In the genomic region with DNA sequence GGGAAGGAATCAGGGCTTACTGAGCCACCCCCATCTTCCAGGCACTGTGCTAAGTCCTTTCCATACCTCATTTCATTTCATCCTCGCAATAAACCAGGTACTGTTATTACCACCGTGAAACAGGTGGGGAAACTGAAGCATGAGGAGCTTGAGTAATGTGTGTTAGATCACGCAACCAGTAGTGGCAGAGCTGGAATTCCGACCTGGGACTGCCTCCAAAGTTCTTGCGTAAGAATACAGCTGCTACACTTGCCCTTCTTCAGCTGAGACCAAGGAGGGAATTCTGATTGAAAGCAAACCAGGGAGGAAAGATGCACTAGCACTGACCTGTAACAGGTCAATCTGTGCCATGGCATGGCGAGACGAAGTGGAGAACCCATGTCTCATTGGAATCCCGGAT, we compare ENCODE assay signal across 18 cellular contexts.
A peak's percentile ranks its signal among the peaks of the same experiment; 100 is the strongest.
DNase-seq lines count a peak whose midpoint lies in the region; ATAC-seq and TF ChIP-seq lines count a peak whose summit lies in the region.
"Had no signal": no experiment of that assay in that cellular context is flagged by ENCODE, and none has a peak within 500 bp of the region (broad histone marks: within the 10 kb centered on the region; RNA-seq: fewer than 3 reads in every experiment).

No MANE protein-coding gene starts in this region.

- H3K9ac ChIP-seq in BLaER1 treated with 17β-estradiol and CSF1 and Interleukin-3, amounts not matched to agents 10 nM and 100 nM, result no peak overlapping the region

- no peak for TF ChIP-seq CTCF in RWPE2 (IDR thresholded peaks at IDR 0.05; ENCODE audit: poor library complexity, severe bottlenecking)
- TF ChIP-seq CTCF in prostate gland (IDR thresholded peaks at IDR 0.05), result no peak
- TF ChIP-seq CTCF in mesothelial cell of epicardium (IDR thresholded peaks at IDR 0.05; ENCODE audit: unreplicated experiment), result no peak

- TF ChIP-seq POLR2A in prostate gland (IDR thresholded peaks at IDR 0.05), result no peak

- no peak overlapping the region for H3K27ac Mint-ChIP-seq in activated CD8-positive, alpha-beta T cell treated with anti-CD3 and anti-CD28 coated beads, Interleukin-2, amount 10 ng/mL, durations not matched to agents 7 days and 5 days
- H3K27ac Mint-ChIP-seq in mesothelial cell of epicardium, result no peak overlapping the region
- H3K27ac Mint-ChIP-seq: activated CD4-positive, alpha-beta memory T cell treated with anti-CD3 and anti-CD28 coated beads, Interleukin-2, amount 10 ng/mL, durations not matched to agents 7 days and 5 days; endodermal cell; memory B cell had no signal

- CTCF ChIA-PET in activated CD8-positive, alpha-beta T cell treated with anti-CD3 and anti-CD28 coated beads, Interleukin-2, amount 10 ng/mL, durations not matched to agents 7 days and 5 days (lab: Charles Lee), result no interaction called here

- no peaks in the 10 kb centered on the region for H3K4me1 Mint-ChIP-seq in activated CD8-positive, alpha-beta T cell treated with anti-CD3 and anti-CD28 coated beads, Interleukin-2, amount 10 ng/mL, durations not matched to agents 7 days and 5 days (ENCODE audit: low read depth)
- H3K4me1 Mint-ChIP-seq in mesothelial cell of epicardium, result peaks cover 48% of the 10 kb centered on the region
- H3K4me1 Mint-ChIP-seq: activated CD4-positive, alpha-beta memory T cell treated with anti-CD3 and anti-CD28 coated beads, Interleukin-2, amount 10 ng/mL, durations not matched to agents 7 days and 5 days; memory B cell had no signal

- DNase-seq in RWPE2 (ENCODE audit: low spot score), result no peak
- DNase-seq in fibroblast of the conjunctiva (ENCODE audit: low read depth), result peak; percentile 14
- peak; percentile 38 for DNase-seq in prostate gland (ENCODE audit: low spot score)
- DNase-seq in NCI-H345 treated with DMSO at 0.1 percent for 48 hours (lab: John Stamatoyannopoulos, UW; ENCODE audit: unreplicated experiment), result no peak
- no peak for DNase-seq in activated CD8-positive, alpha-beta T cell treated with anti-CD3 and anti-CD28 coated beads, Interleukin-2, amount 10 ng/mL, durations not matched to agents 7 days and 5 days
- no peak for DNase-seq in mesothelial cell of epicardium (ENCODE audit: low spot score in 2 of 2, unreplicated experiment in 2 of 2)
- no peak for DNase-seq in KBM-7
- DNase-seq: activated CD4-positive, alpha-beta memory T cell treated with anti-CD3 and anti-CD28 coated beads, Interleukin-2, amount 10 ng/mL, durations not matched to agents 7 days and 5 days; activated gamma-delta T cell treated with Interleukin-2 at 50 U/mL for 16 hours; DND-41; endodermal cell; Kasumi-1; NCI-H2081 treated with DMSO at 0.1 percent for 48 hours; stimulated activated CD4-positive, alpha-beta T cell treated with anti-CD3 and anti-CD28 coated beads, Interleukin-15, amount 100 ng/mL, for 24 hours had no signal

- intact Hi-C loops in prostate gland (cut with DNase I), result no loop called here

- H3K27me3 Mint-ChIP-seq in activated CD8-positive, alpha-beta T cell treated with anti-CD3 and anti-CD28 coated beads, Interleukin-2, amount 10 ng/mL, durations not matched to agents 7 days and 5 days (ENCODE audit: low read depth), result peaks cover 3% of the 10 kb centered on the region
- no peaks in the 10 kb centered on the region for H3K27me3 Mint-ChIP-seq in mesothelial cell of epicardium (ENCODE audit: low read depth)
- H3K27me3 Mint-ChIP-seq: activated CD4-positive, alpha-beta memory T cell treated with anti-CD3 and anti-CD28 coated beads, Interleukin-2, amount 10 ng/mL, durations not matched to agents 7 days and 5 days had no signal

- peak overlapping the region in 1 of 11 experiments; percentile 6; a peak in 2 of 22 replicates for H3K27ac ChIP-seq in BLaER1 treated with 17β-estradiol and CSF1 and Interleukin-3, amounts not matched to agents 10 nM and 100 nM
- H3K27ac ChIP-seq in RWPE2 (ENCODE audit: poor library complexity, severe bottlenecking) (no peak overlapping the region), prostate gland (no peak overlapping the region)
- H3K27ac ChIP-seq: cardiac muscle cell, upper lobe of left lung had no signal

- H3K4me2 ChIP-seq in BLaER1 treated with 17β-estradiol and CSF1 and Interleukin-3, amounts not matched to agents 10 nM and 100 nM, result peak overlapping the region; percentile 9 to 80 (median 72); a peak in 18 of 22 replicates

- no peak overlapping the region for H3K4me3 Mint-ChIP-seq in activated CD8-positive, alpha-beta T cell treated with anti-CD3 and anti-CD28 coated beads, Interleukin-2, amount 10 ng/mL, durations not matched to agents 7 days and 5 days
- no peak overlapping the region for H3K4me3 Mint-ChIP-seq in mesothelial cell of epicardium
- H3K4me3 Mint-ChIP-seq: activated CD4-positive, alpha-beta memory T cell treated with anti-CD3 and anti-CD28 coated beads, Interleukin-2, amount 10 ng/mL, durations not matched to agents 7 days and 5 days; endodermal cell; memory B cell had no signal

- peak; percentile 54 for ATAC-seq in RWPE2 (ENCODE audit: low read depth)
- no peak for ATAC-seq in activated CD8-positive, alpha-beta T cell treated with anti-CD3 and anti-CD28 coated beads, Interleukin-2, amount 10 ng/mL, durations not matched to agents 7 days and 5 days

- H3K36me3 ChIP-seq in BLaER1 treated with 17β-estradiol and CSF1 and Interleukin-3, amounts not matched to agents 10 nM and 100 nM, result no peaks in the 10 kb centered on the region
- H3K36me3 ChIP-seq in RWPE2 (ENCODE audit: low read depth) (no peaks in the 10 kb centered on the region), prostate gland (no peaks in the 10 kb centered on the region)
- H3K36me3 ChIP-seq: cardiac muscle cell, upper lobe of left lung had no signal

- peaks cover 0 to 18% (median 12%) of the 10 kb centered on the region in 11 experiments; a peak in 11 of 22 replicates for H3K9me3 ChIP-seq in BLaER1 treated with 17β-estradiol and CSF1 and Interleukin-3, amounts not matched to agents 10 nM and 100 nM (replicated peaks in 1 of 11)
- H3K9me3 ChIP-seq in RWPE2 (ENCODE audit: severe bottlenecking), result no peaks in the 10 kb centered on the region
- H3K9me3 ChIP-seq in prostate gland, result no peaks in the 10 kb centered on the region
- H3K9me3 ChIP-seq: upper lobe of left lung had no signal

- POLR2A ChIA-PET in activated CD8-positive, alpha-beta T cell treated with anti-CD3 and anti-CD28 coated beads, Interleukin-2, amount 10 ng/mL, durations not matched to agents 7 days and 5 days (lab: Charles Lee), result no interaction called here

- peaks cover 31 to 66% (median 46%) of the 10 kb centered on the region in 10 experiments for H3K4me1 ChIP-seq in BLaER1 treated with 17β-estradiol and CSF1 and Interleukin-3, amounts not matched to agents 10 nM and 100 nM
- peaks cover 7% of the 10 kb centered on the region for H3K4me1 ChIP-seq in RWPE2 (ENCODE audit: insufficient read depth, poor library complexity, severe bottlenecking)
- H3K4me1 ChIP-seq in prostate gland (replicated peaks), result no peaks in the 10 kb centered on the region

- no peaks in the 10 kb centered on the region for H3K36me3 Mint-ChIP-seq in activated CD8-positive, alpha-beta T cell treated with anti-CD3 and anti-CD28 coated beads, Interleukin-2, amount 10 ng/mL, durations not matched to agents 7 days and 5 days (ENCODE audit: low read depth)
- H3K36me3 Mint-ChIP-seq in mesothelial cell of epicardium, result no peaks in the 10 kb centered on the region
- H3K36me3 Mint-ChIP-seq: memory B cell had no signal

- H4K20me1 ChIP-seq in BLaER1 treated with 17β-estradiol and CSF1 and Interleukin-3, amounts not matched to agents 10 nM and 100 nM, result no peaks in the 10 kb centered on the region

- H3K4me3 ChIP-seq in BLaER1 treated with 17β-estradiol and CSF1 and Interleukin-3, amounts not matched to agents 10 nM and 100 nM, result no peak overlapping the region
- H3K4me3 ChIP-seq in RWPE2 (ENCODE audit: severe bottlenecking), result no peak overlapping the region
- H3K4me3 ChIP-seq in prostate gland, result no peak overlapping the region
- H3K4me3 ChIP-seq: cardiac muscle cell, upper lobe of left lung had no signal

- H3K9me3 Mint-ChIP-seq in activated CD8-positive, alpha-beta T cell treated with anti-CD3 and anti-CD28 coated beads, Interleukin-2, amount 10 ng/mL, durations not matched to agents 7 days and 5 days (ENCODE audit: insufficient read depth), result no peaks in the 10 kb centered on the region
- no peaks in the 10 kb centered on the region for H3K9me3 Mint-ChIP-seq in mesothelial cell of epicardium
- H3K9me3 Mint-ChIP-seq: activated CD4-positive, alpha-beta memory T cell treated with anti-CD3 and anti-CD28 coated beads, Interleukin-2, amount 10 ng/mL, durations not matched to agents 7 days and 5 days had no signal

- no peaks in the 10 kb centered on the region for H3K27me3 ChIP-seq in BLaER1 treated with 17β-estradiol and CSF1 and Interleukin-3, amounts not matched to agents 10 nM and 100 nM
- H3K27me3 ChIP-seq in RWPE2 (ENCODE audit: insufficient read depth, poor library complexity, severe bottlenecking) (no peaks in the 10 kb centered on the region), prostate gland (replicated peaks; ENCODE audit: insufficient read depth) (no peaks in the 10 kb centered on the region)
- H3K27me3 ChIP-seq: cardiac muscle cell, upper lobe of left lung had no signal

- 84% methylated on average over 8 of the region's 8 CpGs for WGBS in prostate gland

- in situ Hi-C loops in KBM-7 (cut with MboI; ENCODE audit: low pct_unique_long_range_greater_than_20kb, low sequenced_read_pairs), result no loop called here

Comparison
In these comparisons a context has a peak if more than half of its experiments do, and no peak if none do; other contexts are left out.
1. DNase-seq: peak in fibroblast of the conjunctiva (single experiment) and prostate gland (single experiment); none in RWPE2 (single experiment), NCI-H345 treated with DMSO at 0.1 percent for 48 hours (single experiment), activated CD8-positive, alpha-beta T cell treated with anti-CD3 and anti-CD28 coated beads, Interleukin-2, amount 10 ng/mL, durations not matched to agents 7 days and 5 days (single experiment), mesothelial cell of epicardium (0 of 2) and KBM-7 (single experiment).